In the genomic region with DNA sequence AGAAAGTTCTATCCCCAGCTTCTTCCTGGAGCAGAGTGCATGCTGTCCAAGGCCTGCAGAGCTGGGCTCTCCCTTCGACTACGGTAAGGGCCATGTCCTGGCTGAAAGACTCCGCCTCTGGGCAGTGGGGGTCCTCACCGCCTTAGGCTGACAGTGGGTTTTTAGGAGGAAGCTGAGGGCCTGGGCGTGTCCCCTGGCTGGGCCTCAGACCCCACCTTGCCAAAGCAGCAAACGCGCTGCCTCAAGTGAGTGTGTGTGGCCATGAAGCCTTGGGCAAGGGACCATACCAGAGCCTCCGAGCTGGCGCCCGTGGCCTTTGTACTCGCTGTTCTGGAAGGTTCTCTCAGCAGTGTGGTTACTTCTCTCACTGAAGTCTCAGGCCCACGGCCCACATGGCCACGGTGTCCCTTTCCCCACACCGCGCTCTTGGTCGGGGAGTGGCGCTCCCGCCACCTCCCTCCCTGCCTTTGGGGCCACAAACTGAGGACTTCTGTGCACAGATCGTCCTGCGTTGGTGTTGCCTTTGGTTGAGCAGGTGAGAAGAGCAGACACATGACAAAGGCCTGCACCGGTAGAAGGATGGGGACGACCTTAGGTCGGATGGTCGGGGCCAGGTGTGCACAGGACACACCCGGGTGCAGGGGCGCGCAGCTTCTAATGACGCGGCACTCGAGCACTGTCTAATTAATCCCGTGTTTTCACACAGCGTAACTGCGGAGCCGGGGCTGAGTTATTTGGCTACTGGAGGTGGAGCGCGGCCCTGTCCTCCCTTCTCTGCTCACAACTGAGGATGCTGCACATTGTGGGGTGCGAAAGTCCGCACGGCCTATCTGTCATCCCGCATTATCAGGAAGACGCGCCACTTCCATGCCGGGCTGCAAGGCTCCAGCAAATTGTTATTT, we compare ENCODE assay signal across 14 cellular contexts.
DNase-seq lines count a peak whose midpoint lies in the region; TF ChIP-seq lines count a peak whose summit lies in the region.
"Had no signal": no experiment of that assay in that cellular context is flagged by ENCODE, and none has a peak within 500 bp of the region (broad histone marks: within the 10 kb centered on the region; RNA-seq: fewer than 3 reads in every experiment).

No MANE protein-coding gene starts in this region.

- no peaks in the 10 kb centered on the region for H3K9me3 ChIP-seq in vagina
- peaks cover 0 to 10% (median 0%) of the 10 kb centered on the region in 4 donors for H3K9me3 ChIP-seq in tibial nerve

- no peak overlapping the region for H3K27ac Mint-ChIP-seq in osteocyte (ENCODE audit: unreplicated experiment)

- no peaks in the 10 kb centered on the region for H3K4me1 Mint-ChIP-seq in osteocyte (ENCODE audit: unreplicated experiment)

- intact Hi-C loops in vagina (cut with DNase I), result no loop called here

- H3K27me3 Mint-ChIP-seq in osteocyte (ENCODE audit: unreplicated experiment), result peaks cover 6% of the 10 kb centered on the region

- H3K36me3 ChIP-seq in vagina (no peaks in the 10 kb centered on the region), tibial nerve (no peaks in the 10 kb centered on the region)
- H3K36me3 ChIP-seq: BLaER1 had no signal

- H3K27ac ChIP-seq in vagina (no peak overlapping the region), tibial nerve (no peak overlapping the region)
- H3K27ac ChIP-seq: BLaER1, GM23248 had no signal

- DNase-seq in activated effector memory CD4-positive, alpha-beta T cell treated with anti-CD3 and anti-CD28 coated beads, Interleukin-2, amount 50 U/mL, for 16 hours, result peak; percentile 61
- no peak for DNase-seq in activated effector memory CD4-positive, alpha-beta T cell treated with Interleukin-2 at 50 U/mL for 16 hours
- peak; percentile 25 for DNase-seq in activated CD8-positive, alpha-beta memory T cell treated with anti-CD3 and anti-CD28 coated beads, Interleukin-2, amount 50 U/mL, for 48 hours
- DNase-seq in osteocyte (ENCODE audit: extremely low spot score, unreplicated experiment), result peak; percentile 79
- peak; percentile 71 to 84 for DNase-seq in vagina (ENCODE audit: extremely low spot score in 2 of 2)
- DNase-seq in tibial nerve (ENCODE audit: low spot score in 2 of 2), result no peak
- DNase-seq in amygdala (lab: John Stamatoyannopoulos, UW), result no peak
- DNase-seq: 8988T, AML-193, DMS 273 treated with DMSO at 0.1 percent for 48 hours, DMS79, GM23248 had no signal

- TF ChIP-seq EP300 in tibial nerve (IDR thresholded peaks at IDR 0.05), result no peak

- no peaks in the 10 kb centered on the region for H3K9me3 Mint-ChIP-seq in osteocyte (ENCODE audit: unreplicated experiment)

- H3K4me3 ChIP-seq in vagina (no peak overlapping the region), tibial nerve (no peak overlapping the region)
- H3K4me3 ChIP-seq: BLaER1, GM12878, GM23248 had no signal

- WGBS in tibial nerve, 2 donors, result 97% methylated on average over 42 to 43 of the region's 43 CpGs

- no peak overlapping the region for H3K4me3 Mint-ChIP-seq in osteocyte (ENCODE audit: unreplicated experiment)

- no peak for TF ChIP-seq CTCF in osteocyte (IDR thresholded peaks at IDR 0.05)
- no peak for TF ChIP-seq CTCF in vagina (IDR thresholded peaks at IDR 0.05)
- no peak for TF ChIP-seq CTCF in tibial nerve (IDR thresholded peaks at IDR 0.05)

- H3K27me3 ChIP-seq in vagina (no peaks in the 10 kb centered on the region), tibial nerve (no peaks in the 10 kb centered on the region)
- H3K27me3 ChIP-seq: BLaER1 had no signal

- H3K4me1 ChIP-seq in vagina, result no peaks in the 10 kb centered on the region
- no peaks in the 10 kb centered on the region for H3K4me1 ChIP-seq in tibial nerve
- H3K4me1 ChIP-seq: BLaER1 had no signal

- no peaks in the 10 kb centered on the region for H3K36me3 Mint-ChIP-seq in osteocyte (ENCODE audit: unreplicated experiment)

- no peak for TF ChIP-seq POLR2A in vagina (IDR thresholded peaks at IDR 0.05)
- no peak for TF ChIP-seq POLR2A in tibial nerve (IDR thresholded peaks at IDR 0.05)

Comparison
In these comparisons a context has a peak if more than half of its experiments do, and no peak if none do; other contexts are left out.
1. DNase-seq: peak in activated effector memory CD4-positive, alpha-beta T cell treated with anti-CD3 and anti-CD28 coated beads, Interleukin-2, amount 50 U/mL, for 16 hours (single experiment), activated CD8-positive, alpha-beta memory T cell treated with anti-CD3 and anti-CD28 coated beads, Interleukin-2, amount 50 U/mL, for 48 hours (single experiment), osteocyte (single experiment) and vagina (2 of 2); none in activated effector memory CD4-positive, alpha-beta T cell treated with Interleukin-2 at 50 U/mL for 16 hours (single experiment), tibial nerve (0 of 2) and amygdala (0 of 56).